Comparison of ENCODE assay signal across 10 cellular contexts in genomic region chr7:47940482-47941001, GRCh38. TPM values are rescaled to one million over a fixed set of nuclear protein-coding genes. Genes with fewer than 3 reads are reported as not detected.
DNase-seq lines count a peak whose midpoint lies in the region; ATAC-seq and TF ChIP-seq lines count a peak whose summit lies in the region.
"Had no signal": no experiment of that assay in that cellular context is flagged by ENCODE, and none has a peak within 500 bp of the region (broad histone marks: within the 10 kb centered on the region; RNA-seq: fewer than 3 reads in every experiment).

No MANE protein-coding gene starts in this region.

- H3K27me3 Mint-ChIP-seq in CD4-positive, alpha-beta memory T cell: no peaks in the 10 kb centered on the region
- H3K27me3 Mint-ChIP-seq: stimulated activated naive CD8-positive, alpha-beta T cell treated with anti-CD3 and anti-CD28 coated beads, Interleukin-15, amount 100 ng/mL, for 72 hours had no signal

- peak; percentile 55 for ATAC-seq in upper lobe of right lung
- ATAC-seq: K562 had no signal

- no peaks in the 10 kb centered on the region for H3K36me3 Mint-ChIP-seq in CD4-positive, alpha-beta memory T cell

- TF ChIP-seq CTCF in fibroblast of lung (conservative IDR thresholded peaks at IDR 0.05 in 1 of 2, IDR thresholded peaks at IDR 0.05 in 1 of 2; ENCODE audit: low read depth in 1 of 2, low read length in 2 of 2) (no peak), upper lobe of right lung (IDR thresholded peaks at IDR 0.05) (no peak)

- H3K36me3 ChIP-seq in fibroblast of lung (ENCODE audit: control insufficient read depth, insufficient read depth, low read length): no peaks in the 10 kb centered on the region
- no peaks in the 10 kb centered on the region for H3K36me3 ChIP-seq in mucosa of rectum (ENCODE audit: control insufficient read depth in 2 of 2, insufficient read depth in 2 of 2, low read length in 2 of 2)
- no peaks in the 10 kb centered on the region for H3K36me3 ChIP-seq in upper lobe of right lung
- no peaks in the 10 kb centered on the region for H3K36me3 ChIP-seq in CD4-positive, alpha-beta memory T cell (ENCODE audit: insufficient read depth, low read length)

- no peaks in the 10 kb centered on the region for H3K9me3 ChIP-seq in fibroblast of lung (ENCODE audit: control insufficient read depth, insufficient read depth, low read depth, low read length)
- no peaks in the 10 kb centered on the region for H3K9me3 ChIP-seq in mucosa of rectum (ENCODE audit: control insufficient read depth in 2 of 2, low read length in 2 of 2)
- H3K9me3 ChIP-seq in upper lobe of right lung: no peaks in the 10 kb centered on the region
- H3K9me3 ChIP-seq in CD4-positive, alpha-beta memory T cell (ENCODE audit: control insufficient read depth in 1 of 2, low read length in 2 of 2): no peaks in the 10 kb centered on the region

- no peaks in the 10 kb centered on the region for H3K27me3 ChIP-seq in fibroblast of lung (ENCODE audit: control insufficient read depth, insufficient read depth, low read length)
- H3K27me3 ChIP-seq in mucosa of rectum (ENCODE audit: control insufficient read depth in 2 of 2, insufficient read depth in 2 of 2, low read length in 2 of 2): no peaks in the 10 kb centered on the region
- no peaks in the 10 kb centered on the region for H3K27me3 ChIP-seq in upper lobe of right lung
- H3K27me3 ChIP-seq in CD4-positive, alpha-beta memory T cell (ENCODE audit: insufficient read depth, low read length): no peaks in the 10 kb centered on the region

- H3K4me3 ChIP-seq in fibroblast of lung (replicated peaks in 1 of 4; ENCODE audit: control extremely low read depth in 1 of 4, insufficient read depth in 1 of 4, low read depth in 3 of 4, low read length in 4 of 4): no peak overlapping the region
- peak overlapping the region; percentile 27 to 54 for H3K4me3 ChIP-seq in mucosa of rectum (ENCODE audit: low read length in 2 of 2)
- no peak overlapping the region for H3K4me3 ChIP-seq in upper lobe of right lung
- no peak overlapping the region for H3K4me3 ChIP-seq in CD4-positive, alpha-beta memory T cell (ENCODE audit: low read length in 2 of 2)
- H3K4me3 ChIP-seq: K562 had no signal

- no peak overlapping the region for H3K27ac Mint-ChIP-seq in CD4-positive, alpha-beta memory T cell
- H3K27ac Mint-ChIP-seq: activated T-helper 1 cell treated with anti-CD3 and anti-CD28 coated beads, Interleukin-12 subunit alpha, Interleukin-12 subunit beta, Interleukin-2, Interleukin-4 antibody, amounts not matched to agents 30 ng/mL and 10 ng/mL and 1 ng/mL, durations not matched to agents 14 hours and 24 hours and 36 hours had no signal

- DNase-seq in fibroblast of lung (ENCODE audit: low read depth in 2 of 2) (peak; percentile 54 to 65), upper lobe of right lung (no peak), NCI-H1417 treated with DMSO at 0.1 percent for 48 hours (lab: John Stamatoyannopoulos, UW) (no peak)
- no peak for DNase-seq in central memory CD4-positive, alpha-beta T cell
- DNase-seq in CD4-positive, alpha-beta memory T cell: no peak
- DNase-seq: stimulated activated naive CD8-positive, alpha-beta T cell treated with anti-CD3 and anti-CD28 coated beads, Interleukin-15, amount 100 ng/mL, for 72 hours had no signal

- intact Hi-C loops in upper lobe of right lung (cut with DNase I): no loop called here
- intact Hi-C loops in CD4-positive, alpha-beta memory T cell (cut with micrococcal nuclease): no loop called here

- no peak overlapping the region for H3K4me3 Mint-ChIP-seq in CD4-positive, alpha-beta memory T cell
- H3K4me3 Mint-ChIP-seq: activated T-helper 1 cell treated with anti-CD3 and anti-CD28 coated beads, Interleukin-12 subunit alpha, Interleukin-12 subunit beta, Interleukin-2, Interleukin-4 antibody, amounts not matched to agents 30 ng/mL and 10 ng/mL and 1 ng/mL, durations not matched to agents 14 hours and 24 hours and 36 hours; stimulated activated naive CD8-positive, alpha-beta T cell treated with anti-CD3 and anti-CD28 coated beads, Interleukin-15, amount 100 ng/mL, for 72 hours had no signal

- no peaks in the 10 kb centered on the region for H3K79me2 ChIP-seq in fibroblast of lung (ENCODE audit: control insufficient read depth, insufficient read depth, low read length)

- H3K4me1 ChIP-seq in fibroblast of lung (ENCODE audit: control insufficient read depth, extremely low read depth, insufficient read depth, low read length): peaks cover 20% of the 10 kb centered on the region
- H3K4me1 ChIP-seq in mucosa of rectum (ENCODE audit: control insufficient read depth in 2 of 2, insufficient read depth in 2 of 2, low read length in 2 of 2): peaks cover 19 to 28% of the 10 kb centered on the region in 2 donors
- H3K4me1 ChIP-seq in upper lobe of right lung: peaks cover 29% of the 10 kb centered on the region
- H3K4me1 ChIP-seq in CD4-positive, alpha-beta memory T cell (ENCODE audit: insufficient read depth, low read length): no peaks in the 10 kb centered on the region

- H3K9ac ChIP-seq in fibroblast of lung (ENCODE audit: insufficient read depth, low read length) (no peak overlapping the region), mucosa of rectum (ENCODE audit: low read depth in 1 of 2, low read length in 2 of 2) (peak overlapping the region; percentile 41 to 60)

- H3K27ac ChIP-seq in fibroblast of lung (ENCODE audit: insufficient read depth, low read length): peak overlapping the region; percentile 79
- peak overlapping the region; percentile 89 to 91 for H3K27ac ChIP-seq in mucosa of rectum (ENCODE audit: low read depth in 2 of 2, low read length in 2 of 2)
- H3K27ac ChIP-seq in upper lobe of right lung: peak overlapping the region; percentile 67
- H3K27ac ChIP-seq in CD4-positive, alpha-beta memory T cell (ENCODE audit: low read depth, low read length): no peak overlapping the region

- H3K4me2 ChIP-seq in fibroblast of lung (ENCODE audit: extremely low read depth, insufficient read depth, low read length): peak overlapping the region; percentile 7

- peaks cover 0 to 3% (median 0%) of the 10 kb centered on the region in 4 donors for H3K4me1 Mint-ChIP-seq in CD4-positive, alpha-beta memory T cell
- H3K4me1 Mint-ChIP-seq: stimulated activated naive CD8-positive, alpha-beta T cell treated with anti-CD3 and anti-CD28 coated beads, Interleukin-15, amount 100 ng/mL, for 72 hours had no signal

- CTCF ChIA-PET in CD4-positive, alpha-beta memory T cell (lab: Charles Lee; ENCODE audit: partially characterized antibody): interaction anchor here (1.0 to 1.4 kb wide), 3 partner anchors 8 to 170 kb away, joined by 3 to 4 read pairs (median 3); partner anchors contain the start of gene PKD1L1

- no peaks in the 10 kb centered on the region for H3K9me3 Mint-ChIP-seq in CD4-positive, alpha-beta memory T cell
- H3K9me3 Mint-ChIP-seq: activated T-helper 1 cell treated with anti-CD3 and anti-CD28 coated beads, Interleukin-12 subunit alpha, Interleukin-12 subunit beta, Interleukin-2, Interleukin-4 antibody, amounts not matched to agents 30 ng/mL and 10 ng/mL and 1 ng/mL, durations not matched to agents 14 hours and 24 hours and 36 hours; stimulated activated naive CD8-positive, alpha-beta T cell treated with anti-CD3 and anti-CD28 coated beads, Interleukin-15, amount 100 ng/mL, for 72 hours had no signal

- H2AFZ ChIP-seq in fibroblast of lung (ENCODE audit: low read length): no peak overlapping the region

- no peaks in the 10 kb centered on the region for H4K20me1 ChIP-seq in fibroblast of lung (ENCODE audit: control insufficient read depth, extremely low read depth, insufficient read depth, low read length)

- POLR2A ChIA-PET in CD4-positive, alpha-beta memory T cell (lab: Charles Lee; ENCODE audit: partially characterized antibody): no interaction called here

TF ChIP-seq in PFSK-1, 5 proteins besides CTCF, POLR2A, EP300 and RAD21 (continues in another document):
- TF ChIP-seq TAF1 (IDR thresholded peaks at IDR 0.05; ENCODE audit: borderline replicate concordance, insufficient read depth, low read length) (no peak), REST (IDR thresholded peaks at IDR 0.05; ENCODE audit: insufficient read depth in 1 of 2, low read depth in 2 of 2, low read length in 2 of 2) (no peak)

RNA-seq across cellular contexts. Expression of gene PKD1L1, which starts 7.7 kb away (rescaled TPM):
- 0.11 TPM for polyA plus RNA-seq in PFSK-1 (2012; ENCODE audit: insufficient read length, low read depth)
- total RNA-seq in fibroblast of lung (under 0.01 TPM in 2 replicates), upper lobe of right lung (1.0 TPM)
- 0.01 and 0.12 TPM in 2 replicates for polyA plus RNA-seq in fibroblast of lung
- polyA plus RNA-seq in fibroblast of lung (2012): 0.14 TPM in 1 of 2 replicates, not detected in the other
- polyA minus RNA-seq in fibroblast of lung (ENCODE audit: low replicate concordance): 0.15 and 0.16 TPM in 2 replicates
- total RNA-seq in CD4-positive, alpha-beta memory T cell: under 1 TPM; 0.55 to 0.73 TPM
- not detected for polyA plus RNA-seq in CD4-positive, alpha-beta memory T cell
- total RNA-seq: activated T-helper 1 cell treated with anti-CD3 and anti-CD28 coated beads, Interleukin-12 subunit alpha, Interleukin-12 subunit beta, Interleukin-2, Interleukin-4 antibody, amounts not matched to agents 30 ng/mL and 10 ng/mL and 1 ng/mL, durations not matched to agents 14 hours and 24 hours and 36 hours had no signal

RNA-seq across cellular contexts. Expression of gene HUS1, which starts 38.9 kb away (rescaled TPM):
- 15.0 TPM for polyA plus RNA-seq in PFSK-1 (2012; ENCODE audit: insufficient read length, low read depth)
- total RNA-seq in fibroblast of lung: 9.8 and 14.2 TPM in 2 replicates
- 29.4 and 31.2 TPM in 2 replicates for polyA plus RNA-seq in fibroblast of lung
- polyA plus RNA-seq in fibroblast of lung (2012): 15.0 and 20.0 TPM in 2 replicates
- polyA minus RNA-seq in fibroblast of lung (ENCODE audit: low replicate concordance): 9.9 and 17.0 TPM in 2 replicates
- total RNA-seq in upper lobe of right lung: 34.5 TPM
- total RNA-seq in CD4-positive, alpha-beta memory T cell: 10 to 100 TPM; 72.5 to 74.1 TPM
- polyA plus RNA-seq in CD4-positive, alpha-beta memory T cell: 10 to 100 TPM; 39.7 to 53.9 TPM

Comparison
In these comparisons a context has a peak if more than half of its experiments do, and no peak if none do; other contexts are left out.
1. DNase-seq: peak in fibroblast of lung (2 of 2); none in upper lobe of right lung (single experiment), central memory CD4-positive, alpha-beta T cell (single experiment), NCI-H1417 treated with DMSO at 0.1 percent for 48 hours (single experiment) and CD4-positive, alpha-beta memory T cell (0 of 5).
2. H3K4me3 ChIP-seq: peak in mucosa of rectum (2 of 2); none in fibroblast of lung (0 of 4), upper lobe of right lung (single experiment) and CD4-positive, alpha-beta memory T cell (0 of 2).